In genomic region chr21:44967082-44968047, GRCh38 we compare ENCODE assay signal across 15 cellular contexts. TPM values are rescaled to one million over a fixed set of nuclear protein-coding genes. Genes with fewer than 3 reads are reported as not detected.
DNase-seq lines count a peak whose midpoint lies in the region; ATAC-seq and TF ChIP-seq lines count a peak whose summit lies in the region.
"Had no signal": no experiment of that assay in that cellular context is flagged by ENCODE, and none has a peak within 500 bp of the region (broad histone marks: within the 10 kb centered on the region; RNA-seq: fewer than 3 reads in every experiment).

No MANE protein-coding gene starts in this region.

- H3K9ac ChIP-seq in DND-41 (ENCODE audit: low read depth, low read length), result no peak overlapping the region
- H3K9ac ChIP-seq: neural progenitor cell had no signal

- TF ChIP-seq CTCF in DND-41 (IDR thresholded peaks at IDR 0.05; ENCODE audit: borderline replicate concordance, extremely low read depth, low read length, poor library complexity, severe bottlenecking) (no peak), WTC11 (IDR thresholded peaks at IDR 0.05) (no peak), right atrium auricular region (IDR thresholded peaks at IDR 0.05) (no peak)
- TF ChIP-seq CTCF in CD4-positive, alpha-beta T cell (IDR thresholded peaks at IDR 0.05), result no peak

- H3K27ac ChIP-seq in DND-41 (ENCODE audit: low read length) (no peak overlapping the region), right atrium auricular region (peak overlapping the region; percentile 52 to 72), skin epidermis (peak overlapping the region in 15 of 21 experiments; percentile 5 to 74 (median 51))
- H3K27ac ChIP-seq in CD4-positive, alpha-beta T cell (ENCODE audit: low read depth, low read length), result no peak overlapping the region
- H3K27ac ChIP-seq: neural progenitor cell had no signal

- no peaks in the 10 kb centered on the region for H3K9me3 Mint-ChIP-seq in WTC11
- no peaks in the 10 kb centered on the region for H3K9me3 Mint-ChIP-seq in CD4-positive, alpha-beta T cell

- H3K27me3 ChIP-seq in DND-41 (ENCODE audit: insufficient read depth, low read length, poor library complexity), result no peaks in the 10 kb centered on the region
- H3K27me3 ChIP-seq in right atrium auricular region, result no peaks in the 10 kb centered on the region
- H3K27me3 ChIP-seq in CD4-positive, alpha-beta T cell (ENCODE audit: control insufficient read depth, insufficient read depth, low read length), result no peaks in the 10 kb centered on the region
- H3K27me3 ChIP-seq: neural progenitor cell had no signal

- H3K9me3 ChIP-seq in DND-41 (ENCODE audit: insufficient read depth, low read length, severe bottlenecking) (no peaks in the 10 kb centered on the region), right atrium auricular region (no peaks in the 10 kb centered on the region)
- no peaks in the 10 kb centered on the region for H3K9me3 ChIP-seq in CD4-positive, alpha-beta T cell (ENCODE audit: control insufficient read depth, low read length)

- intact Hi-C loops in CD4-positive, alpha-beta T cell (cut with DNase I, micrococcal nuclease), result no loop called here

- H3K36me3 Mint-ChIP-seq in WTC11, result peaks cover 13% of the 10 kb centered on the region; the same call in 1 of the 2 replicates
- H3K36me3 Mint-ChIP-seq in CD4-positive, alpha-beta T cell (ENCODE audit: low read depth), result peaks cover 33% of the 10 kb centered on the region

- H3K4me1 ChIP-seq in DND-41 (ENCODE audit: insufficient read depth, low read length), result no peaks in the 10 kb centered on the region
- H3K4me1 ChIP-seq in right atrium auricular region, result peaks cover 0 to 62% of the 10 kb centered on the region in 2 donors
- H3K4me1 ChIP-seq: neural progenitor cell had no signal

- CTCF ChIA-PET in WTC11 (lab: Charles Lee), result interaction anchor here (0.9 to 2.4 kb wide), 5 partner anchors 9 to 169 kb away, joined by 3 to 8 read pairs (median 4); no protein-coding TSS in a partner anchor
- CTCF ChIA-PET in CD4-positive, alpha-beta T cell (lab: Charles Lee), result interaction anchor here (2.8 kb wide), 1 partner anchor 161 kb away, joined by 9 read pairs; no protein-coding TSS in a partner anchor

- peaks cover 60% of the 10 kb centered on the region for H4K20me1 ChIP-seq in DND-41 (ENCODE audit: insufficient read depth, low read length)

- peaks cover 8% of the 10 kb centered on the region for H3K79me2 ChIP-seq in DND-41 (ENCODE audit: insufficient read depth, low read length)

- no peak overlapping the region for H3K4me3 ChIP-seq in DND-41 (ENCODE audit: low read depth in 1 of 2, low read length in 2 of 2)
- no peak overlapping the region for H3K4me3 ChIP-seq in right atrium auricular region
- H3K4me3 ChIP-seq in skin epidermis, result no peak overlapping the region
- H3K4me3 ChIP-seq: neural progenitor cell had no signal

- H3K27me3 Mint-ChIP-seq in WTC11 (ENCODE audit: low read depth), result no peaks in the 10 kb centered on the region
- no peaks in the 10 kb centered on the region for H3K27me3 Mint-ChIP-seq in CD4-positive, alpha-beta T cell
- H3K27me3 Mint-ChIP-seq: activated CD8-positive, alpha-beta memory T cell treated with anti-CD3 and anti-CD28 coated beads, Interleukin-2, amount 10 ng/mL, durations not matched to agents 7 days and 5 days had no signal

- ATAC-seq in DND-41 (ENCODE audit: insufficient read depth, low read depth), result 0 out of 3 replicates have a peak, but pooled peaks have one; percentile 17
- no peak for ATAC-seq in WTC11
- ATAC-seq in CD4-positive, alpha-beta T cell (ENCODE audit: poor library complexity), result no peak
- ATAC-seq: activated CD8-positive, alpha-beta memory T cell treated with anti-CD3 and anti-CD28 coated beads, Interleukin-2, amount 10 ng/mL, durations not matched to agents 7 days and 5 days; HCT116 had no signal

- H3K36me3 ChIP-seq in DND-41 (ENCODE audit: insufficient read depth, low read length) (peaks cover 74% of the 10 kb centered on the region), right atrium auricular region (peaks cover 19% of the 10 kb centered on the region)
- H3K36me3 ChIP-seq: neural progenitor cell had no signal

- DNase-seq in DND-41, result peak; percentile 28
- no peak for DNase-seq in WTC11 (ENCODE audit: low spot score)
- no peak for DNase-seq in right atrium auricular region (ENCODE audit: low spot score)
- DNase-seq in stimulated activated CD4-positive, alpha-beta T cell treated with anti-CD3 and anti-CD28 coated beads, Interleukin-4, amount 100 ng/mL, for 1 hour, result no peak
- DNase-seq in SKM-1 (lab: John Stamatoyannopoulos, UW; ENCODE audit: unreplicated experiment), result no peak
- DNase-seq in activated T-cell treated with anti-CD3 and anti-CD28 coated beads, Interleukin-2, amount 50 U/mL, for 1 hour, result no peak
- DNase-seq in CD4-positive, alpha-beta T cell, result no peak
- DNase-seq: activated CD8-positive, alpha-beta memory T cell treated with anti-CD3 and anti-CD28 coated beads, Interleukin-2, amount 10 ng/mL, durations not matched to agents 7 days and 5 days; activated gamma-delta T cell; MM.1S; NCI-H2029 treated with DMSO at 0.1 percent for 48 hours; NCI-H526 had no signal

- H3K27ac Mint-ChIP-seq in WTC11, result 0 out of 2 replicates have a peak overlapping the region, but pooled peaks have one; percentile 60
- no peak overlapping the region for H3K27ac Mint-ChIP-seq in CD4-positive, alpha-beta T cell

- H2AFZ ChIP-seq in DND-41 (ENCODE audit: low read depth, low read length), result no peak overlapping the region
- H2AFZ ChIP-seq: neural progenitor cell had no signal

- POLR2A ChIA-PET in WTC11 (lab: Charles Lee), result interaction anchor here (0.7 kb wide), 1 partner anchor 169 kb away, joined by 3 read pairs; no protein-coding TSS in a partner anchor
- POLR2A ChIA-PET in CD4-positive, alpha-beta T cell (lab: Charles Lee), result no interaction called here

- no peak overlapping the region for H3K4me2 ChIP-seq in DND-41 (ENCODE audit: insufficient read depth, low read length)
- H3K4me2 ChIP-seq: neural progenitor cell had no signal

- H3K4me1 Mint-ChIP-seq in WTC11, result peaks cover 15% of the 10 kb centered on the region
- peaks cover 39% of the 10 kb centered on the region for H3K4me1 Mint-ChIP-seq in CD4-positive, alpha-beta T cell (ENCODE audit: low read depth)

- no peak overlapping the region for H3K4me3 Mint-ChIP-seq in WTC11
- H3K4me3 Mint-ChIP-seq in CD4-positive, alpha-beta T cell, result no peak overlapping the region
- H3K4me3 Mint-ChIP-seq: activated CD8-positive, alpha-beta memory T cell treated with anti-CD3 and anti-CD28 coated beads, Interleukin-2, amount 10 ng/mL, durations not matched to agents 7 days and 5 days; neural progenitor cell had no signal

TF ChIP-seq in WTC11, 78 proteins besides CTCF, POLR2A, EP300 and RAD21 (continues in another document):
- TF ChIP-seq, protein P1, sequence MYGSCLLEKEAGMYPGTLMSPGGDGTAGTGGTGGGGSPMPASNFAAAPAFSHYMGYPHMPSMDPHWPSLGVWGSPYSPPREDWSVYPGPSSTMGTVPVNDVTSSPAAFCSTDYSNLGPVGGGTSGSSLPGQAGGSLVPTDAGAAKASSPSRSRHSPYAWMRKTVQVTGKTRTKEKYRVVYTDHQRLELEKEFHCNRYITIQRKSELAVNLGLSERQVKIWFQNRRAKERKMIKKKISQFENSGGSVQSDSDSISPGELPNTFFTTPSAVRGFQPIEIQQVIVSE (CRISPR knock-in tag; IDR thresholded peaks at IDR 0.05; ENCODE audit: borderline replicate concordance), result no peak
- TF ChIP-seq ZNF138 (CRISPR knock-in tag; conservative IDR thresholded peaks at IDR 0.05) (no peak), ZNF425 (CRISPR knock-in tag; conservative IDR thresholded peaks at IDR 0.05) (no peak), FOXK1 (CRISPR knock-in tag; IDR thresholded peaks at IDR 0.05) (no peak)

RNA-seq across cellular contexts. Expression of gene SLX9, which starts 27.5 kb away (rescaled TPM):
- total RNA-seq in WTC11 (2021) (72.8 to 81.0 TPM (median 77.2 TPM) in 3 replicates), right atrium auricular region (10 to 100 TPM; 15.9 to 18.8 TPM)
- total RNA-seq in CD4-positive, alpha-beta T cell, result 1 to 10 TPM; 7.7 to 9.1 TPM

RNA-seq across cellular contexts. Expression of gene ITGB2, which starts 46.7 kb away (rescaled TPM):
- total RNA-seq in WTC11 (2021) (1.0 to 1.5 TPM (median 1.5 TPM) in 3 replicates), right atrium auricular region (10 to 100 TPM; 16.7 to 63.6 TPM)
- total RNA-seq in CD4-positive, alpha-beta T cell, result 100 to 1,000 TPM; 283 to 284 TPM

Comparison
In these comparisons a context has a peak if more than half of its experiments do, and no peak if none do; other contexts are left out.
1. H3K27ac ChIP-seq: peak in right atrium auricular region (2 of 2) and skin epidermis (15 of 21); none in DND-41 (single experiment) and CD4-positive, alpha-beta T cell (single experiment).